ENCODE assay signal across 11 cellular contexts in the genomic region with DNA sequence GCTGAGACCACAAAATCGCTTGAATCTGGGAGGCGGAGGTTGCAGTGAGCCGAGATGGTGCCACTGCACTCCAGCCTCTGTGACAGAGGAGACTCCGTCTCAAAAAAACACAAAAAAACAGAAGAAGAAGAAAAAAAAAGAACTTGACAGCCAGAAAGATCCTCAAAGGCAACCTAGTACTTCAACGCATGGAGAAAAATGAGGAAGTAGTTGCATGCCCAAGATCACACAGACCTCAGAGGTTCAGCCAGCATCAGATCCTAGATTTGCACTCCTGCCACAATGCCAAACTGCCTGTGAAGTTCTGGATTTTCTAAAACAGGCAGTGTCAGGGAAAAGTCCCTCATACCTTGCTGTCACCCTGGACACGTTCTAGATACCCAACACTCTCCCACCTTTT. TPM values are rescaled to one million over a fixed set of nuclear protein-coding genes. Genes with fewer than 3 reads are reported as not detected.
DNase-seq lines count a peak whose midpoint lies in the region; ATAC-seq, FAIRE-seq and TF ChIP-seq lines count a peak whose summit lies in the region.
"Had no signal": no experiment of that assay in that cellular context is flagged by ENCODE, and none has a peak within 500 bp of the region (broad histone marks: within the 10 kb centered on the region; RNA-seq: fewer than 3 reads in every experiment).

No MANE protein-coding gene starts in this region.

- H3K27me3 Mint-ChIP-seq in type B pancreatic cell (no peaks in the 10 kb centered on the region), Calu3 (ENCODE audit: unreplicated experiment) (no peaks in the 10 kb centered on the region)

- peak overlapping the region; percentile 73 to 89 (median 89); a peak in 3 of 6 replicates for H3K4me3 ChIP-seq in HepG2 (replicated peaks in 1 of 3; ENCODE audit: insufficient read depth in 1 of 3, low read depth in 2 of 3, low read length in 3 of 3)
- H3K4me3 ChIP-seq in right lobe of liver: no peak overlapping the region
- H3K4me3 ChIP-seq in Panc1 (ENCODE audit: low read depth in 2 of 2, low read length in 2 of 2): peak overlapping the region in 1 of 2 experiments; percentile 8; a peak in 1 of 4 replicates
- no peak overlapping the region for H3K4me3 ChIP-seq in endothelial cell of umbilical vein (replicated peaks in 1 of 3; ENCODE audit: insufficient read depth in 1 of 3, low read depth in 1 of 3, low read length in 3 of 3)

- H3K27me3 ChIP-seq in HepG2 (ENCODE audit: control insufficient read depth in 1 of 2, insufficient read depth in 2 of 2, low read length in 2 of 2): no peaks in the 10 kb centered on the region; a peak in 1 of 5 replicates
- no peaks in the 10 kb centered on the region for H3K27me3 ChIP-seq in right lobe of liver
- H3K27me3 ChIP-seq in Panc1 (ENCODE audit: control insufficient read depth, insufficient read depth, low read length): no peaks in the 10 kb centered on the region
- no peaks in the 10 kb centered on the region for H3K27me3 ChIP-seq in endothelial cell of umbilical vein (ENCODE audit: control insufficient read depth in 2 of 2, insufficient read depth in 2 of 2, low read length in 2 of 2)
- H3K27me3 ChIP-seq: adrenal gland had no signal

- H3K9me3 Mint-ChIP-seq in type B pancreatic cell: no peaks in the 10 kb centered on the region
- H3K9me3 Mint-ChIP-seq in Calu3 (ENCODE audit: low read depth, unreplicated experiment): no peaks in the 10 kb centered on the region

- CTCF ChIA-PET in HepG2 (lab: Yijun Ruan, JAX; ENCODE audit: low intra/inter-chr PET ratio, low total read pairs) (no interaction called here), Panc1 (lab: Charles Lee) (no interaction called here), endothelial cell of umbilical vein (lab: Charles Lee) (no interaction called here), Calu3 (lab: Charles Lee) (no interaction called here)

- peak overlapping the region; percentile 88 for H3K4me2 ChIP-seq in HepG2 (ENCODE audit: low read depth, low read length)
- peak overlapping the region; percentile 96 for H3K4me2 ChIP-seq in endothelial cell of umbilical vein (ENCODE audit: insufficient read depth, low read length)

- dilution Hi-C loops in endothelial cell of umbilical vein (cut with MboI; ENCODE audit: extremely low pct_ligation_motif_present, low sequenced_read_pairs): loop anchor here (25.0 kb wide), 1 partner anchor 150 kb away; no protein-coding TSS in a partner anchor

- H3K79me2 ChIP-seq in HepG2 (ENCODE audit: insufficient read depth, low read length) (peaks cover 25% of the 10 kb centered on the region), endothelial cell of umbilical vein (ENCODE audit: control insufficient read depth, insufficient read depth, low read length) (peaks cover 12% of the 10 kb centered on the region)

- intact Hi-C loops in HepG2 (cut with micrococcal nuclease; ENCODE audit: unreplicated experiment): no loop called here
- intact Hi-C loops in right lobe of liver (cut with DNase I): no loop called here
- intact Hi-C loops in Panc1 (cut with micrococcal nuclease; ENCODE audit: unreplicated experiment): loop anchor here (10.0 kb wide), 1 partner anchor 213 kb away; no protein-coding TSS in a partner anchor
- intact Hi-C loops in endothelial cell of umbilical vein (cut with micrococcal nuclease): no loop called here
- intact Hi-C loops in Calu3 (cut with micrococcal nuclease; ENCODE audit: unreplicated experiment): loop anchor here (10.0 kb wide), 1 partner anchor 113 kb away; no protein-coding TSS in a partner anchor

- no peaks in the 10 kb centered on the region for H3K36me3 ChIP-seq in HepG2 (replicated peaks in 1 of 2; ENCODE audit: control insufficient read depth in 1 of 2, insufficient read depth in 2 of 2, low read length in 2 of 2)
- H3K36me3 ChIP-seq in right lobe of liver: no peaks in the 10 kb centered on the region
- no peaks in the 10 kb centered on the region; the same call in 1 of the 2 replicates for H3K36me3 ChIP-seq in Panc1 (ENCODE audit: control insufficient read depth, insufficient read depth, low read length)
- H3K36me3 ChIP-seq in endothelial cell of umbilical vein (ENCODE audit: control insufficient read depth in 2 of 2, extremely low read depth in 1 of 2, insufficient read depth in 2 of 2, low read length in 2 of 2): no peaks in the 10 kb centered on the region
- H3K36me3 ChIP-seq: adrenal gland had no signal

- in situ Hi-C loops in HepG2 (cut with HindIII; ENCODE audit: extremely low pct_ligation_motif_present, low pct_unique_long_range_greater_than_20kb): loop anchor here (10.0 kb wide), 1 partner anchor 143 kb away; no protein-coding TSS in a partner anchor
- in situ Hi-C loops in Panc1 (cut with HindIII; ENCODE audit: low pct_unique_long_range_greater_than_20kb, low sequenced_read_pairs): no loop called here

- DNase-seq in HepG2 (ENCODE audit: low spot score): no peak
- no peak for DNase-seq in right lobe of liver
- DNase-seq in Panc1 (ENCODE audit: low read depth, low spot score): no peak
- DNase-seq in endothelial cell of umbilical vein (ENCODE audit: low read depth, low spot score): no peak
- DNase-seq in type B pancreatic cell (ENCODE audit: extremely low spot score, unreplicated experiment): no peak
- no peak for DNase-seq in Calu3
- DNase-seq in SK-N-DZ (ENCODE audit: low spot score): no peak
- DNase-seq in DMS114 treated with DMSO at 0.1 percent for 48 hours (lab: John Stamatoyannopoulos, UW; ENCODE audit: unreplicated experiment): no peak
- DNase-seq: adrenal gland, midbrain, SHP77 had no signal

- WGBS in HepG2 (ENCODE audit: low lambda C conversion rate): 92% methylated on average over 6 of the region's 6 CpGs
- WGBS in right lobe of liver (ENCODE audit: insufficient coverage, low coverage, low lambda C conversion rate, missing lambda C conversion rate): 65% methylated on average over 6 of the region's 6 CpGs

- POLR2A ChIA-PET in HepG2 (lab: Yijun Ruan, JAX): interaction anchor here (0.5 kb wide), 1 partner anchor 14 kb away, joined by 3 read pairs; no protein-coding TSS in a partner anchor
- POLR2A ChIA-PET in Panc1 (lab: Charles Lee): no interaction called here
- POLR2A ChIA-PET in endothelial cell of umbilical vein (lab: Charles Lee): no interaction called here

- H3K9me1 ChIP-seq in endothelial cell of umbilical vein (replicated peaks; ENCODE audit: control insufficient read depth, extremely low read depth, insufficient read depth, low read length): no peaks in the 10 kb centered on the region

- FAIRE-seq in HepG2 (lab: Jason Lieb, UNC): no peak
- no peak for FAIRE-seq in endothelial cell of umbilical vein (lab: Jason Lieb, UNC)

- TF ChIP-seq EP300 in HepG2 (IDR thresholded peaks at IDR 0.05; ENCODE audit: low read depth in 2 of 2, low read length in 2 of 2) (no peak), HepG2 (CRISPR knock-in tag; IDR thresholded peaks at IDR 0.05; ENCODE audit: borderline replicate concordance) (no peak)

- no peak for TF ChIP-seq RAD21 in HepG2 (CRISPR knock-in tag; IDR thresholded peaks at IDR 0.05)

- peak overlapping the region; percentile 99 for H3K4me3 Mint-ChIP-seq in type B pancreatic cell
- no peak overlapping the region for H3K4me3 Mint-ChIP-seq in Calu3 (ENCODE audit: low read depth, unreplicated experiment)

- H3K4me1 Mint-ChIP-seq in type B pancreatic cell (ENCODE audit: unreplicated experiment) (peaks cover 38% of the 10 kb centered on the region), Calu3 (ENCODE audit: low read depth, unreplicated experiment) (peaks cover 31% of the 10 kb centered on the region)

- TF ChIP-seq POLR2A in HepG2 (IDR thresholded peaks at IDR 0.05; ENCODE audit: insufficient read depth in 1 of 2, low read depth in 2 of 2, low read length in 2 of 2) (no peak), right lobe of liver (IDR thresholded peaks at IDR 0.05) (no peak), endothelial cell of umbilical vein (IDR thresholded peaks at IDR 0.05; ENCODE audit: low read depth, low read length) (no peak)

- H2AFZ ChIP-seq in HepG2 (ENCODE audit: low read length) (no peak overlapping the region), endothelial cell of umbilical vein (ENCODE audit: low read depth, low read length) (no peak overlapping the region)

- H3K27ac ChIP-seq in HepG2 (ENCODE audit: extremely low read length, insufficient read depth, low read length) (no peak overlapping the region), right lobe of liver (no peak overlapping the region), Panc1 (ENCODE audit: low read length) (no peak overlapping the region), endothelial cell of umbilical vein (ENCODE audit: insufficient read depth, low read depth, low read length) (no peak overlapping the region)

- H3K27ac Mint-ChIP-seq in type B pancreatic cell (peak overlapping the region; percentile 95), Calu3 (ENCODE audit: unreplicated experiment) (no peak overlapping the region)

- no peak for ATAC-seq in HepG2
- no peak for ATAC-seq in right lobe of liver
- ATAC-seq in Panc1: no peak

- TF ChIP-seq CTCF in HepG2 (CRISPR knock-in tag; IDR thresholded peaks at IDR 0.05) (no peak), right lobe of liver (IDR thresholded peaks at IDR 0.05) (no peak), Panc1 (IDR thresholded peaks at IDR 0.05) (no peak), endothelial cell of umbilical vein (IDR thresholded peaks at IDR 0.05; ENCODE audit: extremely low read depth in 1 of 2, insufficient read depth in 1 of 2, low read depth in 1 of 2, low read length in 2 of 2) (no peak), type B pancreatic cell (conservative IDR thresholded peaks at IDR 0.05) (no peak), Calu3 (IDR thresholded peaks at IDR 0.05; ENCODE audit: unreplicated experiment) (no peak)

- H3K9ac ChIP-seq in HepG2 (ENCODE audit: insufficient read depth, low read depth, low read length) (peak overlapping the region; percentile 26), endothelial cell of umbilical vein (replicated peaks; ENCODE audit: extremely low read depth, insufficient read depth, low read length) (no peak overlapping the region)

- H3K36me3 Mint-ChIP-seq in type B pancreatic cell: peaks cover 3% of the 10 kb centered on the region
- H3K36me3 Mint-ChIP-seq in Calu3 (ENCODE audit: insufficient read depth, unreplicated experiment): peaks cover 31% of the 10 kb centered on the region

- H3K4me1 ChIP-seq in HepG2 (ENCODE audit: insufficient read depth, low read length): peaks cover 56% of the 10 kb centered on the region
- peaks cover 0 to 23% (median 6%) of the 10 kb centered on the region in 4 donors for H3K4me1 ChIP-seq in right lobe of liver
- H3K4me1 ChIP-seq in Panc1 (ENCODE audit: control insufficient read depth, insufficient read depth, low read length): peaks cover 17% of the 10 kb centered on the region
- peaks cover 21% of the 10 kb centered on the region for H3K4me1 ChIP-seq in endothelial cell of umbilical vein (ENCODE audit: control insufficient read depth, extremely low read depth, insufficient read depth, low read length)

- BruUV-seq in HepG2 (replicated peaks; lab: Mats Ljungman, UMichigan) (no TSS peak), Panc1 (replicated peaks; lab: Mats Ljungman, UMichigan) (TSS peak; percentile 65), endothelial cell of umbilical vein (replicated peaks; lab: Mats Ljungman, UMichigan) (no TSS peak), Calu3 (replicated peaks; lab: Mats Ljungman, UMichigan) (no TSS peak)

- H4K20me1 ChIP-seq in HepG2 (ENCODE audit: insufficient read depth, low read length) (no peaks in the 10 kb centered on the region; the same call in 1 of the 2 replicates), endothelial cell of umbilical vein (replicated peaks; ENCODE audit: control insufficient read depth, extremely low read depth, insufficient read depth, low read length) (no peaks in the 10 kb centered on the region)

- H3K9me3 ChIP-seq in HepG2 (ENCODE audit: low read length) (no peaks in the 10 kb centered on the region), right lobe of liver (no peaks in the 10 kb centered on the region), Panc1 (ENCODE audit: control insufficient read depth, insufficient read depth, low read depth, low read length) (no peaks in the 10 kb centered on the region), endothelial cell of umbilical vein (replicated peaks; ENCODE audit: control insufficient read depth, insufficient read depth, low read length) (no peaks in the 10 kb centered on the region)
- H3K9me3 ChIP-seq: adrenal gland had no signal

RNA-seq across cellular contexts. Expression of gene ATPAF2, which starts 1.5 kb away (rescaled TPM):
- total RNA-seq in HepG2 (2016; rRNA removed; fragmentation: Illumina TruSeq; extraction: Trizol) (14.2 and 15.0 TPM in 2 replicates), right lobe of liver (10 to 100 TPM; 17.2 to 21.0 (median 19.2) TPM), Panc1 (2021; ENCODE audit: unreplicated experiment) (22.3 TPM), endothelial cell of umbilical vein (32.1 and 35.7 TPM in 2 replicates), type B pancreatic cell (ENCODE audit: low replicate concordance) (22.8 and 28.9 TPM in 2 replicates), Calu3 (2022) (17.7 and 19.6 TPM in 2 replicates)
- 8.8 and 12.0 TPM in 2 replicates for total RNA-seq in HepG2 (2016; cell fraction: cytosol; rRNA removed; fragmentation: Illumina TruSeq; extraction: Trizol; ENCODE audit: low read depth)
- total RNA-seq in HepG2 (2016; cell fraction: insoluble cytoplasmic fraction; rRNA removed; fragmentation: Illumina TruSeq; extraction: Trizol): 14.9 and 18.9 TPM in 2 replicates
- 9.7 and 14.4 TPM in 2 replicates for total RNA-seq in HepG2 (2016; cell fraction: membrane; rRNA removed; fragmentation: Illumina TruSeq; extraction: Trizol)
- 12.8 and 14.7 TPM in 2 replicates for total RNA-seq in HepG2 (2016; cell fraction: nucleus; rRNA removed; fragmentation: Illumina TruSeq; extraction: Trizol)
- polyA plus RNA-seq in HepG2 (2011; rRNA removed) (16.0 and 16.5 TPM in 2 replicates), endothelial cell of umbilical vein (23.2 and 27.3 TPM in 2 replicates)
- polyA plus RNA-seq in HepG2 (2011; cell fraction: cytosol; rRNA removed): 8.0 and 9.7 TPM in 2 replicates
- 46.6 and 61.0 TPM in 2 replicates for polyA plus RNA-seq in HepG2 (2011; cell fraction: nucleus; rRNA removed)
- polyA plus RNA-seq in HepG2 (2012): 10.3 and 10.4 TPM in 2 replicates
- 8.0 and 11.6 TPM in 2 replicates for polyA plus RNA-seq in HepG2 (2016; cell fraction: cytosol; fragmentation: Illumina TruSeq; extraction: Trizol; ENCODE audit: low read depth)
- polyA plus RNA-seq in HepG2 (2016; cell fraction: insoluble cytoplasmic fraction; fragmentation: Illumina TruSeq; extraction: Trizol; ENCODE audit: low read depth): 19.2 and 26.7 TPM in 2 replicates
- 11.3 and 19.5 TPM in 2 replicates for polyA plus RNA-seq in HepG2 (2016; cell fraction: membrane; fragmentation: Illumina TruSeq; extraction: Trizol; ENCODE audit: low read depth)
- polyA plus RNA-seq in HepG2 (2016; cell fraction: nucleus; fragmentation: Illumina TruSeq; extraction: Trizol; ENCODE audit: insufficient read depth, low read depth): 37.0 and 37.2 TPM in 2 replicates
- polyA minus RNA-seq in HepG2 (2011; rRNA and poly(A)+ RNA removed; ENCODE audit: low replicate concordance): 18.0 and 28.2 TPM in 2 replicates
- 7.1 and 8.4 TPM in 2 replicates for polyA minus RNA-seq in HepG2 (2011; cell fraction: cytosol; rRNA and poly(A)+ RNA removed)
- 23.1 and 28.8 TPM in 2 replicates for polyA minus RNA-seq in HepG2 (2011; cell fraction: nucleus; rRNA and poly(A)+ RNA removed)
- polyA plus RNA-seq in Panc1 (2012; ENCODE audit: insufficient read length): 23.6 TPM
- 14.2 and 17.9 TPM in 2 replicates for polyA plus RNA-seq in endothelial cell of umbilical vein (2011; cell fraction: cytosol; rRNA removed)
- 41.6 and 51.2 TPM in 2 replicates for polyA plus RNA-seq in endothelial cell of umbilical vein (2011; cell fraction: nucleus; rRNA removed)
- polyA plus RNA-seq in endothelial cell of umbilical vein (2012): 16.5 and 19.2 TPM in 2 replicates
- 19.4 and 19.5 TPM in 2 replicates for polyA minus RNA-seq in endothelial cell of umbilical vein
- polyA minus RNA-seq in endothelial cell of umbilical vein (2011; cell fraction: cytosol; rRNA and poly(A)+ RNA removed): 13.7 TPM
- 22.6 and 28.6 TPM in 2 replicates for polyA minus RNA-seq in endothelial cell of umbilical vein (2011; cell fraction: nucleus; rRNA and poly(A)+ RNA removed)
- polyA plus RNA-seq in SK-N-DZ (2014; cell fraction: cytosol; rRNA removed): 28.4 and 44.3 TPM in 2 replicates
- 40.9 and 53.7 TPM in 2 replicates for polyA plus RNA-seq in SK-N-DZ (2014; cell fraction: nucleus; rRNA removed)

RNA-seq across cellular contexts. Expression of gene GID4, which starts 1.7 kb away (rescaled TPM):
- total RNA-seq in HepG2 (2016; rRNA removed; fragmentation: Illumina TruSeq; extraction: Trizol): 4.3 and 5.5 TPM in 2 replicates
- total RNA-seq in HepG2 (2016; cell fraction: cytosol; rRNA removed; fragmentation: Illumina TruSeq; extraction: Trizol; ENCODE audit: low read depth): 2.5 and 4.3 TPM in 2 replicates
- total RNA-seq in HepG2 (2016; cell fraction: insoluble cytoplasmic fraction; rRNA removed; fragmentation: Illumina TruSeq; extraction: Trizol): 4.4 and 4.8 TPM in 2 replicates
- total RNA-seq in HepG2 (2016; cell fraction: membrane; rRNA removed; fragmentation: Illumina TruSeq; extraction: Trizol): 6.5 and 7.9 TPM in 2 replicates
- total RNA-seq in HepG2 (2016; cell fraction: nucleus; rRNA removed; fragmentation: Illumina TruSeq; extraction: Trizol): 2.7 and 3.1 TPM in 2 replicates
- polyA plus RNA-seq in HepG2 (2011; rRNA removed): 4.7 and 6.1 TPM in 2 replicates
- polyA plus RNA-seq in HepG2 (2011; cell fraction: cytosol; rRNA removed): 2.8 and 3.4 TPM in 2 replicates
- polyA plus RNA-seq in HepG2 (2011; cell fraction: nucleus; rRNA removed): 4.1 and 4.6 TPM in 2 replicates
- polyA plus RNA-seq in HepG2 (2012): 8.4 and 8.9 TPM in 2 replicates
- 7.0 and 8.5 TPM in 2 replicates for polyA plus RNA-seq in HepG2 (2016; cell fraction: cytosol; fragmentation: Illumina TruSeq; extraction: Trizol; ENCODE audit: low read depth)
- polyA plus RNA-seq in HepG2 (2016; cell fraction: insoluble cytoplasmic fraction; fragmentation: Illumina TruSeq; extraction: Trizol; ENCODE audit: low read depth): 5.8 and 6.7 TPM in 2 replicates
- 7.0 and 8.2 TPM in 2 replicates for polyA plus RNA-seq in HepG2 (2016; cell fraction: membrane; fragmentation: Illumina TruSeq; extraction: Trizol; ENCODE audit: low read depth)
- polyA plus RNA-seq in HepG2 (2016; cell fraction: nucleus; fragmentation: Illumina TruSeq; extraction: Trizol; ENCODE audit: insufficient read depth, low read depth): 4.4 and 6.0 TPM in 2 replicates
- polyA minus RNA-seq in HepG2 (2011; rRNA and poly(A)+ RNA removed; ENCODE audit: low replicate concordance): 8.2 and 20.5 TPM in 2 replicates
- 3.7 and 4.2 TPM in 2 replicates for polyA minus RNA-seq in HepG2 (2011; cell fraction: cytosol; rRNA and poly(A)+ RNA removed)
- 6.4 and 10.4 TPM in 2 replicates for polyA minus RNA-seq in HepG2 (2011; cell fraction: nucleus; rRNA and poly(A)+ RNA removed)
- total RNA-seq in right lobe of liver: 1 to 10 TPM; 4.8 to 6.1 (median 5.3) TPM
- total RNA-seq in Panc1 (2021; ENCODE audit: unreplicated experiment): 11.1 TPM
- 6.7 TPM for polyA plus RNA-seq in Panc1 (2012; ENCODE audit: insufficient read length)
- 10.1 and 11.3 TPM in 2 replicates for total RNA-seq in endothelial cell of umbilical vein
- polyA plus RNA-seq in endothelial cell of umbilical vein: 5.9 and 6.4 TPM in 2 replicates
- 5.9 and 6.8 TPM in 2 replicates for polyA plus RNA-seq in endothelial cell of umbilical vein (2011; cell fraction: cytosol; rRNA removed)
- polyA plus RNA-seq in endothelial cell of umbilical vein (2011; cell fraction: nucleus; rRNA removed): 4.4 and 4.8 TPM in 2 replicates
- 10.2 and 10.7 TPM in 2 replicates for polyA plus RNA-seq in endothelial cell of umbilical vein (2012)
- polyA minus RNA-seq in endothelial cell of umbilical vein: 12.5 and 13.9 TPM in 2 replicates
- 8.3 TPM for polyA minus RNA-seq in endothelial cell of umbilical vein (2011; cell fraction: cytosol; rRNA and poly(A)+ RNA removed)
- polyA minus RNA-seq in endothelial cell of umbilical vein (2011; cell fraction: nucleus; rRNA and poly(A)+ RNA removed): 4.6 and 4.7 TPM in 2 replicates
- 10.6 and 13.2 TPM in 2 replicates for total RNA-seq in type B pancreatic cell (ENCODE audit: low replicate concordance)
- 7.3 and 7.4 TPM in 2 replicates for total RNA-seq in Calu3 (2022)
- polyA plus RNA-seq in SK-N-DZ (2014; cell fraction: cytosol; rRNA removed): 8.2 and 8.6 TPM in 2 replicates
- 5.6 and 8.3 TPM in 2 replicates for polyA plus RNA-seq in SK-N-DZ (2014; cell fraction: nucleus; rRNA removed)

RNA-seq across cellular contexts. Expression of gene DRG2, which starts 50.3 kb away (rescaled TPM):
- total RNA-seq in HepG2 (2016; rRNA removed; fragmentation: Illumina TruSeq; extraction: Trizol): 23.0 and 26.6 TPM in 2 replicates
- 34.5 and 35.0 TPM in 2 replicates for total RNA-seq in HepG2 (2016; cell fraction: cytosol; rRNA removed; fragmentation: Illumina TruSeq; extraction: Trizol; ENCODE audit: low read depth)
- total RNA-seq in HepG2 (2016; cell fraction: insoluble cytoplasmic fraction; rRNA removed; fragmentation: Illumina TruSeq; extraction: Trizol): 19.6 and 31.0 TPM in 2 replicates
- 18.9 and 21.9 TPM in 2 replicates for total RNA-seq in HepG2 (2016; cell fraction: membrane; rRNA removed; fragmentation: Illumina TruSeq; extraction: Trizol)
- total RNA-seq in HepG2 (2016; cell fraction: nucleus; rRNA removed; fragmentation: Illumina TruSeq; extraction: Trizol): 27.8 and 29.3 TPM in 2 replicates
- polyA plus RNA-seq in HepG2 (2011; rRNA removed): 20.1 and 24.9 TPM in 2 replicates
- 16.7 and 20.6 TPM in 2 replicates for polyA plus RNA-seq in HepG2 (2011; cell fraction: cytosol; rRNA removed)
- polyA plus RNA-seq in HepG2 (2011; cell fraction: nucleus; rRNA removed): 78.3 and 80.8 TPM in 2 replicates
- 18.5 and 21.7 TPM in 2 replicates for polyA plus RNA-seq in HepG2 (2012)
- 7.5 and 8.3 TPM in 2 replicates for polyA plus RNA-seq in HepG2 (2016; cell fraction: cytosol; fragmentation: Illumina TruSeq; extraction: Trizol; ENCODE audit: low read depth)
- 19.2 and 22.3 TPM in 2 replicates for polyA plus RNA-seq in HepG2 (2016; cell fraction: insoluble cytoplasmic fraction; fragmentation: Illumina TruSeq; extraction: Trizol; ENCODE audit: low read depth)
- 10.0 and 11.1 TPM in 2 replicates for polyA plus RNA-seq in HepG2 (2016; cell fraction: membrane; fragmentation: Illumina TruSeq; extraction: Trizol; ENCODE audit: low read depth)
- polyA plus RNA-seq in HepG2 (2016; cell fraction: nucleus; fragmentation: Illumina TruSeq; extraction: Trizol; ENCODE audit: insufficient read depth, low read depth): 47.8 and 50.0 TPM in 2 replicates
- 43.9 and 69.9 TPM in 2 replicates for polyA minus RNA-seq in HepG2 (2011; rRNA and poly(A)+ RNA removed; ENCODE audit: low replicate concordance)
- polyA minus RNA-seq in HepG2 (2011; cell fraction: cytosol; rRNA and poly(A)+ RNA removed): 10.0 and 13.9 TPM in 2 replicates
- 46.6 and 47.5 TPM in 2 replicates for polyA minus RNA-seq in HepG2 (2011; cell fraction: nucleus; rRNA and poly(A)+ RNA removed)
- total RNA-seq in right lobe of liver: 10 to 100 TPM; 10.4 to 28.8 (median 17.3) TPM
- 42.0 TPM for total RNA-seq in Panc1 (2021; ENCODE audit: unreplicated experiment)
- 40.5 TPM for polyA plus RNA-seq in Panc1 (2012; ENCODE audit: insufficient read length)
- 55.4 and 60.4 TPM in 2 replicates for total RNA-seq in endothelial cell of umbilical vein
- 46.5 and 50.2 TPM in 2 replicates for polyA plus RNA-seq in endothelial cell of umbilical vein
- 39.1 and 42.7 TPM in 2 replicates for polyA plus RNA-seq in endothelial cell of umbilical vein (2011; cell fraction: cytosol; rRNA removed)
- 122 and 127 TPM in 2 replicates for polyA plus RNA-seq in endothelial cell of umbilical vein (2011; cell fraction: nucleus; rRNA removed)
- polyA plus RNA-seq in endothelial cell of umbilical vein (2012): 49.2 and 57.3 TPM in 2 replicates
- polyA minus RNA-seq in endothelial cell of umbilical vein: 47.3 and 54.1 TPM in 2 replicates
- 21.8 TPM for polyA minus RNA-seq in endothelial cell of umbilical vein (2011; cell fraction: cytosol; rRNA and poly(A)+ RNA removed)
- 46.3 and 52.4 TPM in 2 replicates for polyA minus RNA-seq in endothelial cell of umbilical vein (2011; cell fraction: nucleus; rRNA and poly(A)+ RNA removed)
- total RNA-seq in type B pancreatic cell (ENCODE audit: low replicate concordance): 34.2 and 35.0 TPM in 2 replicates
- 24.9 and 34.5 TPM in 2 replicates for total RNA-seq in Calu3 (2022)
- 81.0 and 85.6 TPM in 2 replicates for polyA plus RNA-seq in SK-N-DZ (2014; cell fraction: cytosol; rRNA removed)
- 173 and 206 TPM in 2 replicates for polyA plus RNA-seq in SK-N-DZ (2014; cell fraction: nucleus; rRNA removed)

Comparison
In these comparisons a context has a peak if more than half of its experiments do, and no peak if none do; other contexts are left out.
1. H3K4me3 ChIP-seq: peak in HepG2 (3 of 3); none in right lobe of liver (0 of 3) and endothelial cell of umbilical vein (0 of 3).
2. intact Hi-C loops: an anchor here in Panc1 (10.0 kb wide) and Calu3 (10.0 kb wide); none called in HepG2, right lobe of liver and endothelial cell of umbilical vein.